In genomic region chr22:21842946-21843345, GRCh38 we compare ENCODE assay signal across 15 cellular contexts.
"Had no signal": no experiment of that assay in that cellular context is flagged by ENCODE, and none has a peak within 500 bp of the region (broad histone marks: within the 10 kb centered on the region; RNA-seq: fewer than 3 reads in every experiment).

No MANE protein-coding gene starts in this region.

- H3K4me3 ChIP-seq: coronary artery, heart left ventricle, smooth muscle cell, suprapubic skin, thyroid gland, upper lobe of right lung, vagina had no signal

- H3K36me3 ChIP-seq: suprapubic skin, thyroid gland, upper lobe of right lung, vagina had no signal

- H3K4me2 ChIP-seq: smooth muscle cell had no signal

- ATAC-seq: heart left ventricle; stimulated activated naive CD8-positive, alpha-beta T cell treated with anti-CD3 and anti-CD28 coated beads, Interleukin-15, Interleukin-2, amounts not matched to agents 100 U/mL and 50 U/mL, for 24 hours; upper lobe of right lung had no signal

- H3K27ac Mint-ChIP-seq: nephron had no signal

- DNase-seq: effector CD4-positive, alpha-beta T cell; foreskin melanocyte; heart left ventricle; hippocampal formation; kidney glomerular epithelial cell; mammary epithelial cell; stimulated activated CD4-positive, alpha-beta T cell treated with anti-CD3 and anti-CD28 coated beads, Interleukin-2, amount 100 ng/mL, for 48 hours; stimulated activated naive CD8-positive, alpha-beta T cell treated with anti-CD3 and anti-CD28 coated beads, Interleukin-15, Interleukin-2, amounts not matched to agents 100 U/mL and 50 U/mL, for 24 hours; thyroid gland; upper lobe of right lung had no signal

- H3K27ac ChIP-seq: coronary artery, suprapubic skin, thyroid gland, upper lobe of right lung, vagina had no signal

- H3K27me3 ChIP-seq: heart left ventricle, suprapubic skin, thyroid gland, upper lobe of right lung, vagina had no signal

- H3K9me3 ChIP-seq: heart left ventricle, suprapubic skin, thyroid gland, upper lobe of right lung, vagina had no signal

- H3K4me3 Mint-ChIP-seq: nephron had no signal
